Comparison of ENCODE assay signal across 10 cellular contexts in genomic region chr5:123119334-123119986, GRCh38. TPM values are rescaled to one million over a fixed set of nuclear protein-coding genes. Genes with fewer than 3 reads are reported as not detected.
DNase-seq lines count a peak whose midpoint lies in the region; ATAC-seq, FAIRE-seq and TF ChIP-seq lines count a peak whose summit lies in the region.
"Had no signal": no experiment of that assay in that cellular context is flagged by ENCODE, and none has a peak within 500 bp of the region (broad histone marks: within the 10 kb centered on the region; RNA-seq: fewer than 3 reads in every experiment).

No MANE protein-coding gene starts in this region.

- TF ChIP-seq EP300 in HepG2 (IDR thresholded peaks at IDR 0.05; ENCODE audit: low read depth in 2 of 2, low read length in 2 of 2) = no peak
- TF ChIP-seq EP300 in HepG2 (CRISPR knock-in tag; IDR thresholded peaks at IDR 0.05; ENCODE audit: borderline replicate concordance) = no peak

- no peak for TF ChIP-seq POLR2A in HepG2 (IDR thresholded peaks at IDR 0.05; ENCODE audit: insufficient read depth in 1 of 2, low read depth in 2 of 2, low read length in 2 of 2)

- CTCF ChIA-PET in HepG2 (lab: Yijun Ruan, JAX; ENCODE audit: low intra/inter-chr PET ratio, low total read pairs) = no interaction called here

- TF ChIP-seq CTCF in AG09309 (IDR thresholded peaks at IDR 0.05; ENCODE audit: control insufficient read depth, insufficient read depth, low read depth, low read length, missing control alignments) = no peak
- TF ChIP-seq CTCF in HepG2 (CRISPR knock-in tag; IDR thresholded peaks at IDR 0.05) = peak; percentile 56
- no peak for TF ChIP-seq CTCF in GM20000 (IDR thresholded peaks at IDR 0.05; ENCODE audit: extremely low read depth, missing control alignments)

- no TSS peak for BruUV-seq in HepG2 (replicated peaks; lab: Mats Ljungman, UMichigan)

- POLR2A ChIA-PET in HepG2 (lab: Yijun Ruan, JAX) = no interaction called here

- no peak for TF ChIP-seq RAD21 in HepG2 (CRISPR knock-in tag; IDR thresholded peaks at IDR 0.05)

- H3K79me2 ChIP-seq in HepG2 (ENCODE audit: insufficient read depth, low read length) = no peaks in the 10 kb centered on the region

- H3K36me3 ChIP-seq in HUES64 (ENCODE audit: insufficient read depth, low read length) = no peaks in the 10 kb centered on the region
- H3K36me3 ChIP-seq in HepG2 (replicated peaks in 1 of 2; ENCODE audit: control insufficient read depth in 1 of 2, insufficient read depth in 2 of 2, low read length in 2 of 2) = no peaks in the 10 kb centered on the region

- no peak overlapping the region for H2AFZ ChIP-seq in HepG2 (ENCODE audit: low read length)

- ATAC-seq in HepG2 (peak; percentile 93), HG03571 (IDR thresholded peaks at IDR 0.05; ENCODE audit: unreplicated experiment) (no peak)

- H3K4me1 ChIP-seq in HUES64 (ENCODE audit: insufficient read depth, low read length) = peaks cover 19% of the 10 kb centered on the region
- H3K4me1 ChIP-seq in HepG2 (ENCODE audit: insufficient read depth, low read length) = no peaks in the 10 kb centered on the region

- FAIRE-seq in HepG2 (lab: Jason Lieb, UNC) = no peak

- H3K27ac ChIP-seq in HUES64 (ENCODE audit: low read depth, low read length) = peak overlapping the region; percentile 69
- H3K27ac ChIP-seq in HepG2 (ENCODE audit: extremely low read length, insufficient read depth, low read length) = no peak overlapping the region

- DNase-seq in AG09309 (ENCODE audit: low read depth) (peak; percentile 13), astrocyte of the hippocampus (ENCODE audit: low read depth, low spot score) (peak; percentile 82), HepG2 (ENCODE audit: low spot score) (peak; percentile 17), head of caudate nucleus (no peak), GM20000 (ENCODE audit: low spot score) (no peak), NCI-H2196 (lab: John Stamatoyannopoulos, UW; ENCODE audit: unreplicated experiment) (no peak)
- DNase-seq: central memory CD4-positive, alpha-beta T cell; stimulated activated CD4-positive, alpha-beta T cell treated with anti-CD3 and anti-CD28 coated beads, Interleukin-12 subunit alpha, Interleukin-12 subunit beta, amount 100 ng/mL, for 4 hours had no signal

- peak overlapping the region; percentile 20 for H3K4me3 ChIP-seq in AG09309 (ENCODE audit: control insufficient read depth, low read depth, low read length)
- H3K4me3 ChIP-seq in HUES64 (ENCODE audit: low read length) = peak overlapping the region; percentile 35; the same call in 1 of the 2 replicates
- H3K4me3 ChIP-seq in HepG2 (replicated peaks in 1 of 3; ENCODE audit: insufficient read depth in 1 of 3, low read depth in 2 of 3, low read length in 3 of 3) = no peak overlapping the region

- 16% methylated on average over 8 of the region's 8 CpGs for WGBS in HUES64
- 4% methylated on average over 8 of the region's 8 CpGs for WGBS in HepG2 (ENCODE audit: low lambda C conversion rate)

- intact Hi-C loops in HepG2 (cut with micrococcal nuclease; ENCODE audit: unreplicated experiment) (loop anchor here (1.0 kb wide), 2 partner anchors 222 to 603 kb away; no protein-coding TSS in a partner anchor), head of caudate nucleus (cut with DNase I) (no loop called here)

- H4K20me1 ChIP-seq in HepG2 (ENCODE audit: insufficient read depth, low read length) = no peaks in the 10 kb centered on the region

- in situ Hi-C loops in HepG2 (cut with HindIII; ENCODE audit: extremely low pct_ligation_motif_present, low pct_unique_long_range_greater_than_20kb) = no loop called here

- H3K9me3 ChIP-seq in HUES64 (ENCODE audit: insufficient read depth, low read depth, low read length) = no peaks in the 10 kb centered on the region
- no peaks in the 10 kb centered on the region for H3K9me3 ChIP-seq in HepG2 (ENCODE audit: low read length)

- H3K4me2 ChIP-seq in HepG2 (ENCODE audit: low read depth, low read length) = no peak overlapping the region

- 0 out of 2 replicates have a peak, but pooled peaks cover 4% of the 10 kb centered on the region for H3K27me3 ChIP-seq in HUES64 (ENCODE audit: insufficient read depth, low read length)
- H3K27me3 ChIP-seq in HepG2 (ENCODE audit: control insufficient read depth in 1 of 2, insufficient read depth in 2 of 2, low read length in 2 of 2) = 0 out of 5 replicates have a peak, but pooled peaks cover 0 to 8% of the 10 kb centered on the region in 2 experiments

- peak overlapping the region; percentile 30; the same call in 1 of the 2 replicates for H3K9ac ChIP-seq in HUES64 (ENCODE audit: low read depth, low read length)
- no peak overlapping the region for H3K9ac ChIP-seq in HepG2 (ENCODE audit: insufficient read depth, low read depth, low read length)

TF ChIP-seq in HepG2, 621 proteins besides CTCF, POLR2A, EP300 and RAD21:
- TF ChIP-seq STAG1 (CRISPR knock-in tag; IDR thresholded peaks at IDR 0.05) (peak; percentile 55), REPIN1 (CRISPR knock-in tag; IDR thresholded peaks at IDR 0.05; ENCODE audit: borderline replicate concordance, low read depth) (no peak)

RNA-seq across cellular contexts. Expression of gene PRDM6, which starts 30.4 kb away (rescaled TPM):
- polyA plus RNA-seq in HUES64 (2013, experiment 1 of 2) = 0.35 TPM
- not detected for polyA plus RNA-seq in HUES64 (2013, experiment 2 of 2)
- total RNA-seq in HepG2 (2016; rRNA removed; fragmentation: Illumina TruSeq; extraction: Trizol) = 0.02 and 0.10 TPM in 2 replicates
- total RNA-seq in HepG2 (2016; cell fraction: cytosol; rRNA removed; fragmentation: Illumina TruSeq; extraction: Trizol; ENCODE audit: low read depth) = 0.09 TPM in 1 of 2 replicates, not detected in the other
- 0.19 and 0.26 TPM in 2 replicates for total RNA-seq in HepG2 (2016; cell fraction: insoluble cytoplasmic fraction; rRNA removed; fragmentation: Illumina TruSeq; extraction: Trizol)
- 0.12 TPM in 1 of 2 replicates, not detected in the other for total RNA-seq in HepG2 (2016; cell fraction: membrane; rRNA removed; fragmentation: Illumina TruSeq; extraction: Trizol)
- 0.13 and 0.19 TPM in 2 replicates for total RNA-seq in HepG2 (2016; cell fraction: nucleus; rRNA removed; fragmentation: Illumina TruSeq; extraction: Trizol)
- 0.30 and 0.74 TPM in 2 replicates for polyA plus RNA-seq in HepG2 (2011; rRNA removed)
- polyA plus RNA-seq in HepG2 (2011; cell fraction: cytosol; rRNA removed) = 0.09 and 0.17 TPM in 2 replicates
- polyA plus RNA-seq in HepG2 (2011; cell fraction: nucleus; rRNA removed) = 1.6 and 2.0 TPM in 2 replicates
- 0.38 and 0.61 TPM in 2 replicates for polyA plus RNA-seq in HepG2 (2012)
- polyA plus RNA-seq in HepG2 (2016; cell fraction: cytosol; fragmentation: Illumina TruSeq; extraction: Trizol; ENCODE audit: low read depth) = not detected in 2 replicates
- polyA plus RNA-seq in HepG2 (2016; cell fraction: insoluble cytoplasmic fraction; fragmentation: Illumina TruSeq; extraction: Trizol; ENCODE audit: low read depth) = 0.13 TPM in 1 of 2 replicates, not detected in the other
- polyA plus RNA-seq in HepG2 (2016; cell fraction: membrane; fragmentation: Illumina TruSeq; extraction: Trizol; ENCODE audit: low read depth) = not detected in 2 replicates
- polyA plus RNA-seq in HepG2 (2016; cell fraction: nucleus; fragmentation: Illumina TruSeq; extraction: Trizol; ENCODE audit: insufficient read depth, low read depth) = 0.29 and 1.7 TPM in 2 replicates
- polyA minus RNA-seq in HepG2 (2011; rRNA and poly(A)+ RNA removed; ENCODE audit: low replicate concordance) = 0.08 and 0.47 TPM in 2 replicates
- not detected in 2 replicates for polyA minus RNA-seq in HepG2 (2011; cell fraction: cytosol; rRNA and poly(A)+ RNA removed)
- polyA minus RNA-seq in HepG2 (2011; cell fraction: nucleus; rRNA and poly(A)+ RNA removed) = 0.37 and 0.39 TPM in 2 replicates

Comparison
In these comparisons a context has a peak if more than half of its experiments do, and no peak if none do; other contexts are left out.
1. DNase-seq: peak in AG09309 (single experiment), astrocyte of the hippocampus (single experiment) and HepG2 (single experiment); none in head of caudate nucleus (0 of 42), GM20000 (single experiment) and NCI-H2196 (single experiment).
2. H3K4me3 ChIP-seq: peak in AG09309 (single experiment) and HUES64 (single experiment); none in HepG2 (0 of 3).